In the genomic region with DNA sequence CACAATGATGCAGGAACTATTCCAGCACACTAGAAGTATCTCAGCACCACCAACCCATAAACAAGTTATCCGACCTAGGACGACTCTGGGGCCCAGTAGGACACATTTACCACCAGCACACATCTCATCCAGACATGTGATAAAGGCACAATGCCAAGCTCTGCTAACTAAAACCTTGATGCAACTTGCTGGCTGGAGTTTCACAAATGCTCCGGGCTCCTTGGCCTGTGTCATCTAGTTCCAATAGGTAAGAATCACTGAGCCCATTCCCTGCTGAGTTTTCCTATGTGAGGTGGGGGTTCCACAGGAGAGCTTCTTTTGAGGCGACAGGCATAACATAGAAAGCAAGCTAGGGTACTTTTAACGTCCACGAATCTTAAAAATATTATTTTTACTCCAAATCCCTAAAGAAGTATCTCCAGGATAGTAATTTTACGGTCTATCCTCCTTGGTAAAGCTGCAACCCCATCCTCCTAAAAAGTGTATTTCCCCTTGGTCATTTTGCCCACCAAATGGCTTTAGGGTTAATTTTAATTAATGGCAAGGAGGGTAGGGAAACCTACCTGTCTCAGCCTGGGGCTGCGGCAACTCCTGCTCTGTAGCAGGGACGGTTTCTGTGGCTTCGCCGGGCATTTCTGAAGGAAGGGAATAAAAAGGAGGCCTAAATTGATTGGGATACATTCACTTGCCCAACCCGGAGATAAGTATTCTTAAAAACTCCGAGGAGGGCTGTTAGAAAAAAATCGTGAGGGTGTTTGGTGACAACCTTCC, we compare ENCODE assay signal across 8 cellular contexts. TPM values are rescaled to one million over a fixed set of nuclear protein-coding genes. Genes with fewer than 3 reads are reported as not detected.
DNase-seq lines count a peak whose midpoint lies in the region; TF ChIP-seq lines count a peak whose summit lies in the region.

No MANE protein-coding gene starts in this region.

- peak overlapping the region; percentile 81 for H2AK5ac ChIP-seq in mesenchymal stem cell (ENCODE audit: low read length, severe bottlenecking)

- H3K23ac ChIP-seq in mesenchymal stem cell (ENCODE audit: low read length in 2 of 2) = no peak overlapping the region

- peak; percentile 69 for DNase-seq in activated CD4-positive, alpha-beta T cell treated with anti-CD3 and anti-CD28 coated beads, Interleukin-2, amount 10 ng/mL, durations not matched to agents 24 days and 14 days
- no peak for DNase-seq in activated CD4-positive, alpha-beta T cell treated with anti-CD3 and anti-CD28 coated beads for 1 hour
- DNase-seq in SJCRH30 = peak; percentile 58 to 79
- DNase-seq in effector memory CD4-positive, alpha-beta T cell = no peak
- DNase-seq in mesenchymal stem cell = peak; percentile 86
- peak; percentile 78 to 79 for DNase-seq in tibial artery
- DNase-seq in MV-4-11 (lab: John Stamatoyannopoulos, UW) = no peak
- no peak for DNase-seq in ecto neural progenitor cell (ENCODE audit: low spot score)

- no peak overlapping the region for H2AFZ ChIP-seq in mesenchymal stem cell (ENCODE audit: low read depth, low read length)

- H3K4me1 Mint-ChIP-seq in activated CD4-positive, alpha-beta T cell treated with anti-CD3 and anti-CD28 coated beads, Interleukin-2, amount 10 ng/mL, durations not matched to agents 24 days and 14 days = peaks cover 53% of the 10 kb centered on the region

- H3K36me3 Mint-ChIP-seq in activated CD4-positive, alpha-beta T cell treated with anti-CD3 and anti-CD28 coated beads, Interleukin-2, amount 10 ng/mL, durations not matched to agents 24 days and 14 days (ENCODE audit: low read depth) = peaks cover 75% of the 10 kb centered on the region

- peak overlapping the region; percentile 100 for H3K27ac Mint-ChIP-seq in activated CD4-positive, alpha-beta T cell treated with anti-CD3 and anti-CD28 coated beads, Interleukin-2, amount 10 ng/mL, durations not matched to agents 24 days and 14 days

- H2BK120ac ChIP-seq in mesenchymal stem cell (ENCODE audit: low read depth, low read length) = peak overlapping the region; percentile 1

- peak overlapping the region; percentile 99 for H3K4me3 Mint-ChIP-seq in activated CD4-positive, alpha-beta T cell treated with anti-CD3 and anti-CD28 coated beads, Interleukin-2, amount 10 ng/mL, durations not matched to agents 24 days and 14 days

- no peak overlapping the region for H4K8ac ChIP-seq in mesenchymal stem cell (ENCODE audit: low read length)

- peak overlapping the region in 1 of 2 experiments; percentile 91 for H3K18ac ChIP-seq in mesenchymal stem cell (ENCODE audit: low read depth in 1 of 2, low read length in 2 of 2)

- no peak for TF ChIP-seq CTCF in tibial artery (IDR thresholded peaks at IDR 0.05)

- intact Hi-C loops in activated CD4-positive, alpha-beta T cell treated with anti-CD3 and anti-CD28 coated beads, Interleukin-2, amount 10 ng/mL, durations not matched to agents 24 days and 14 days (cut with micrococcal nuclease) = loop anchor here (2.0 kb wide), 1 partner anchor 87 kb away; no protein-coding TSS in a partner anchor
- intact Hi-C loops in tibial artery (cut with DNase I; ENCODE audit: low total_unique reads) = loop anchor here (2.0 to 10.0 kb wide), 2 partner anchors 35 to 79 kb away; a partner anchor contains a TSS

- no peaks in the 10 kb centered on the region for H3K27me3 Mint-ChIP-seq in activated CD4-positive, alpha-beta T cell treated with anti-CD3 and anti-CD28 coated beads, Interleukin-2, amount 10 ng/mL, durations not matched to agents 24 days and 14 days

- no peaks in the 10 kb centered on the region for H3K9me3 ChIP-seq in SJCRH30 (replicated peaks)
- no peaks in the 10 kb centered on the region for H3K9me3 ChIP-seq in effector memory CD4-positive, alpha-beta T cell (ENCODE audit: control insufficient read depth, low read length)
- no peaks in the 10 kb centered on the region for H3K9me3 ChIP-seq in mesenchymal stem cell (ENCODE audit: control insufficient read depth, low read length)
- H3K9me3 ChIP-seq in tibial artery = no peaks in the 10 kb centered on the region

- WGBS in mesenchymal stem cell = 4% methylated on average over 10 of the region's 14 CpGs

- H3K4me1 ChIP-seq in SJCRH30 = peaks cover 23% of the 10 kb centered on the region
- H3K4me1 ChIP-seq in effector memory CD4-positive, alpha-beta T cell (ENCODE audit: control insufficient read depth, insufficient read depth, low read length, poor library complexity, severe bottlenecking) = peaks cover 45% of the 10 kb centered on the region
- peaks cover 10% of the 10 kb centered on the region for H3K4me1 ChIP-seq in mesenchymal stem cell (ENCODE audit: control insufficient read depth, insufficient read depth, low read depth, low read length)
- peaks cover 0 to 60% (median 48%) of the 10 kb centered on the region in 4 donors for H3K4me1 ChIP-seq in tibial artery

- H2BK5ac ChIP-seq in mesenchymal stem cell (ENCODE audit: low read depth, low read length, poor library complexity, severe bottlenecking) = no peak overlapping the region

- no peaks in the 10 kb centered on the region for H3K79me1 ChIP-seq in mesenchymal stem cell (replicated peaks; ENCODE audit: low read length, poor library complexity, severe bottlenecking)

- H3K4me3 ChIP-seq in SJCRH30 = peak overlapping the region; percentile 82
- H3K4me3 ChIP-seq in effector memory CD4-positive, alpha-beta T cell (ENCODE audit: insufficient read depth, low read depth, low read length, poor library complexity, severe bottlenecking) = peak overlapping the region; percentile 93
- peak overlapping the region; percentile 67 to 97 for H3K4me3 ChIP-seq in mesenchymal stem cell (ENCODE audit: insufficient read depth in 1 of 2, low read depth in 1 of 2, low read length in 2 of 2)
- peak overlapping the region; percentile 63 to 75 for H3K4me3 ChIP-seq in tibial artery

- H3K9me3 Mint-ChIP-seq in activated CD4-positive, alpha-beta T cell treated with anti-CD3 and anti-CD28 coated beads, Interleukin-2, amount 10 ng/mL, durations not matched to agents 24 days and 14 days = no peaks in the 10 kb centered on the region

- peak overlapping the region; percentile 97 for H3K27ac ChIP-seq in SJCRH30
- H3K27ac ChIP-seq in effector memory CD4-positive, alpha-beta T cell (ENCODE audit: insufficient read depth, low read length, poor library complexity, severe bottlenecking) = peak overlapping the region; percentile 79
- peak overlapping the region; percentile 97 for H3K27ac ChIP-seq in mesenchymal stem cell (ENCODE audit: low read length, poor library complexity, severe bottlenecking)
- H3K27ac ChIP-seq in tibial artery = peak overlapping the region; percentile 80 to 88

- peak overlapping the region; percentile 98 for H3K9ac ChIP-seq in mesenchymal stem cell (ENCODE audit: low read length)

- H3K4me2 ChIP-seq in mesenchymal stem cell (ENCODE audit: low read length, poor library complexity, severe bottlenecking) = peak overlapping the region; percentile 95

- H3K4ac ChIP-seq in mesenchymal stem cell (ENCODE audit: low read depth in 1 of 2, low read length in 2 of 2) = peak overlapping the region; percentile 49 to 99

- H2BK15ac ChIP-seq in mesenchymal stem cell (ENCODE audit: low read depth, poor library complexity, severe bottlenecking) = no peak overlapping the region

- no peak overlapping the region for H2BK12ac ChIP-seq in mesenchymal stem cell (ENCODE audit: low read length in 2 of 2)

- no peak overlapping the region for H4K91ac ChIP-seq in mesenchymal stem cell (ENCODE audit: low read length)

- H3K14ac ChIP-seq in mesenchymal stem cell (ENCODE audit: low read length in 2 of 2) = peak overlapping the region in 1 of 2 experiments; percentile 89

- H3K36me3 ChIP-seq in SJCRH30 = peaks cover 53% of the 10 kb centered on the region
- H3K36me3 ChIP-seq in effector memory CD4-positive, alpha-beta T cell (ENCODE audit: control insufficient read depth, insufficient read depth, low read length) = peaks cover 29% of the 10 kb centered on the region
- H3K36me3 ChIP-seq in mesenchymal stem cell (ENCODE audit: control insufficient read depth in 1 of 2, insufficient read depth in 2 of 2, low read depth in 1 of 2, low read length in 2 of 2) = peaks cover 24 to 48% of the 10 kb centered on the region in 2 experiments
- peaks cover 0 to 27% (median 12%) of the 10 kb centered on the region in 3 donors for H3K36me3 ChIP-seq in tibial artery

- H3K27me3 ChIP-seq in SJCRH30 = no peaks in the 10 kb centered on the region
- no peaks in the 10 kb centered on the region for H3K27me3 ChIP-seq in effector memory CD4-positive, alpha-beta T cell (replicated peaks; ENCODE audit: control insufficient read depth, insufficient read depth, low read length, poor library complexity, severe bottlenecking)
- H3K27me3 ChIP-seq in mesenchymal stem cell (ENCODE audit: control insufficient read depth in 1 of 2, insufficient read depth in 1 of 2, low read length in 2 of 2) = no peaks in the 10 kb centered on the region
- H3K27me3 ChIP-seq in tibial artery = no peaks in the 10 kb centered on the region

RNA-seq across cellular contexts. Expression of a gene that starts 1.0 kb away (rescaled TPM):
- 1,041 and 1,057 TPM in 2 replicates for total RNA-seq in activated CD4-positive, alpha-beta T cell treated with anti-CD3 and anti-CD28 coated beads, Interleukin-2, amount 10 ng/mL, durations not matched to agents 24 days and 14 days
- 2,251 and 2,266 TPM in 2 replicates for total RNA-seq in SJCRH30 (2014; rRNA removed; shearing (Covaris generic))
- 1,835 TPM for polyA plus RNA-seq in mesenchymal stem cell (2013, experiment 1 of 2)
- 1,781 TPM for polyA plus RNA-seq in mesenchymal stem cell (2013, experiment 2 of 2)

RNA-seq across cellular contexts. Expression of a gene that starts 28.0 kb away (rescaled TPM):
- total RNA-seq in activated CD4-positive, alpha-beta T cell treated with anti-CD3 and anti-CD28 coated beads, Interleukin-2, amount 10 ng/mL, durations not matched to agents 24 days and 14 days = 69.2 and 74.0 TPM in 2 replicates
- total RNA-seq in SJCRH30 (2014; rRNA removed; shearing (Covaris generic)) = 47.3 and 52.3 TPM in 2 replicates
- 2.4 TPM for polyA plus RNA-seq in mesenchymal stem cell (2013, experiment 1 of 2)
- polyA plus RNA-seq in mesenchymal stem cell (2013, experiment 2 of 2) = 2.3 TPM

RNA-seq across cellular contexts. Expression of a gene that starts 36.0 kb away (rescaled TPM):
- 351 and 357 TPM in 2 replicates for total RNA-seq in activated CD4-positive, alpha-beta T cell treated with anti-CD3 and anti-CD28 coated beads, Interleukin-2, amount 10 ng/mL, durations not matched to agents 24 days and 14 days
- total RNA-seq in SJCRH30 (2014; rRNA removed; shearing (Covaris generic)) = 238 and 251 TPM in 2 replicates
- polyA plus RNA-seq in mesenchymal stem cell (2013, experiment 1 of 2) = 149 TPM
- polyA plus RNA-seq in mesenchymal stem cell (2013, experiment 2 of 2) = 152 TPM

RNA-seq across cellular contexts. Expression of a gene that starts 39.0 kb away (rescaled TPM):
- total RNA-seq in activated CD4-positive, alpha-beta T cell treated with anti-CD3 and anti-CD28 coated beads, Interleukin-2, amount 10 ng/mL, durations not matched to agents 24 days and 14 days = 1.3 and 2.4 TPM in 2 replicates
- total RNA-seq in SJCRH30 (2014; rRNA removed; shearing (Covaris generic)) = 0.43 and 0.73 TPM in 2 replicates
- polyA plus RNA-seq in mesenchymal stem cell (2013, experiment 1 of 2) = 1.3 TPM
- polyA plus RNA-seq in mesenchymal stem cell (2013, experiment 2 of 2) = 1.2 TPM

Comparison
In these comparisons a context has a peak if more than half of its experiments do, and no peak if none do; other contexts are left out.
1. DNase-seq: peak in activated CD4-positive, alpha-beta T cell treated with anti-CD3 and anti-CD28 coated beads, Interleukin-2, amount 10 ng/mL, durations not matched to agents 24 days and 14 days (single experiment), SJCRH30 (2 of 2), mesenchymal stem cell (single experiment) and tibial artery (2 of 2); none in activated CD4-positive, alpha-beta T cell treated with anti-CD3 and anti-CD28 coated beads for 1 hour (single experiment), effector memory CD4-positive, alpha-beta T cell (0 of 3), MV-4-11 (single experiment) and ecto neural progenitor cell (single experiment).
2. Peak in every context shown above with its lines, with median percentiles within 50 percentile points of each other: H3K27ac ChIP-seq and H3K4me3 ChIP-seq.